In genomic region chr15:99059010-99059981, GRCh38 we compare ENCODE assay signal across 8 cellular contexts. TPM values are rescaled to one million over a fixed set of nuclear protein-coding genes. Genes with fewer than 3 reads are reported as not detected.
DNase-seq lines count a peak whose midpoint lies in the region; ATAC-seq, FAIRE-seq and TF ChIP-seq lines count a peak whose summit lies in the region.

No MANE protein-coding gene starts in this region.

- DNase-seq in A549 (ENCODE audit: low read depth in 1 of 2, low spot score in 1 of 2) (peak; percentile 78 to 84), NCI-H526 (lab: John Stamatoyannopoulos, UW) (peak; percentile 33 to 76), esophagus muscularis mucosa (ENCODE audit: extremely low spot score) (peak; percentile 96), mucosa of gallbladder (ENCODE audit: low spot score) (peak; percentile 71)
- peak; percentile 32 for DNase-seq in activated T-cell treated with anti-CD3 and anti-CD28 coated beads, Interleukin-2, amount 50 U/mL, for 4 hours
- peak; percentile 56 to 66 for DNase-seq in stimulated activated effector memory CD8-positive, alpha-beta T cell treated with anti-CD3 and anti-CD28 coated beads, Interleukin-12 subunit alpha, Interleukin-12 subunit beta, amount 100 ng/mL, for 72 hours (ENCODE audit: low spot score in 2 of 2)

- peak; percentile 30 for TF ChIP-seq POLR2A in A549 (IDR thresholded peaks at IDR 0.05; ENCODE audit: low read length)
- no peak for TF ChIP-seq POLR2A in esophagus muscularis mucosa (IDR thresholded peaks at IDR 0.05; ENCODE audit: low read depth)

- H3K4me1 ChIP-seq in A549: peaks cover 14% of the 10 kb centered on the region; the same call in 2 of the 3 replicates
- peaks cover 9 to 24% (median 21%) of the 10 kb centered on the region in 4 donors for H3K4me1 ChIP-seq in esophagus muscularis mucosa

- H3K36me3 ChIP-seq in esophagus muscularis mucosa: no peaks in the 10 kb centered on the region

- no peaks in the 10 kb centered on the region for H3K9me3 Mint-ChIP-seq in activated T-cell treated with anti-CD3 and anti-CD28 coated beads, Interleukin-2, amount 50 U/mL, for 4 hours
- no peaks in the 10 kb centered on the region for H3K9me3 Mint-ChIP-seq in stimulated activated effector memory CD8-positive, alpha-beta T cell treated with anti-CD3 and anti-CD28 coated beads, Interleukin-12 subunit alpha, Interleukin-12 subunit beta, amount 100 ng/mL, for 72 hours

- H3K27me3 Mint-ChIP-seq in activated T-cell treated with anti-CD3 and anti-CD28 coated beads, Interleukin-2, amount 50 U/mL, for 4 hours (ENCODE audit: low read depth): peaks cover 44% of the 10 kb centered on the region

- H3K27ac ChIP-seq in A549 (peak overlapping the region; percentile 87 to 95), esophagus muscularis mucosa (replicated peaks in 1 of 4) (peak overlapping the region; percentile 93 to 97 (median 96))

- WGBS in A549 (ENCODE audit: missing lambda C conversion rate): 20% methylated on average over 47 of the region's 86 CpGs
- WGBS in esophagus muscularis mucosa: 6% methylated on average over 45 of the region's 86 CpGs

- CTCF ChIA-PET in A549 (lab: Yijun Ruan, JAX): interaction anchor here (0.6 to 16.2 kb wide), 52 partner anchors 9 to 631 kb away, joined by 3 to 227 read pairs (median 4); no protein-coding TSS in a partner anchor

- peak overlapping the region; percentile 96 for H3K4me2 ChIP-seq in A549

- no peak overlapping the region for H3K27ac Mint-ChIP-seq in stimulated activated effector memory CD8-positive, alpha-beta T cell treated with anti-CD3 and anti-CD28 coated beads, Interleukin-12 subunit alpha, Interleukin-12 subunit beta, amount 100 ng/mL, for 72 hours

- no peak for FAIRE-seq in A549 (lab: Jason Lieb, UNC)

- TF ChIP-seq CTCF in A549 (IDR thresholded peaks at IDR 0.05) (peak; percentile 85), esophagus muscularis mucosa (IDR thresholded peaks at IDR 0.05) (peak; percentile 80 to 88 (median 82))

- no peaks in the 10 kb centered on the region for H3K36me3 Mint-ChIP-seq in activated T-cell treated with anti-CD3 and anti-CD28 coated beads, Interleukin-2, amount 50 U/mL, for 4 hours (ENCODE audit: insufficient read depth)
- no peaks in the 10 kb centered on the region for H3K36me3 Mint-ChIP-seq in stimulated activated effector memory CD8-positive, alpha-beta T cell treated with anti-CD3 and anti-CD28 coated beads, Interleukin-12 subunit alpha, Interleukin-12 subunit beta, amount 100 ng/mL, for 72 hours

- intact Hi-C loops in esophagus muscularis mucosa (cut with DNase I): loop anchor here (5.0 to 10.0 kb wide), 5 partner anchors 42 to 412 kb away; partner anchors contain the start of gene IGF1R

- TF ChIP-seq EP300 in A549 (IDR thresholded peaks at IDR 0.05): peak in 1 of 2 experiments; percentile 47; a peak in 1 of 5 replicates
- peak; percentile 3 for TF ChIP-seq EP300 in esophagus muscularis mucosa (IDR thresholded peaks at IDR 0.05)

- no peaks in the 10 kb centered on the region for H3K27me3 ChIP-seq in esophagus muscularis mucosa

- POLR2A ChIA-PET in A549 (lab: Yijun Ruan, JAX): interaction anchor here (0.6 to 1.6 kb wide), 4 partner anchors 72 to 305 kb away, joined by 3 to 7 read pairs (median 4); no protein-coding TSS in a partner anchor

- H3K4me3 Mint-ChIP-seq in activated T-cell treated with anti-CD3 and anti-CD28 coated beads, Interleukin-2, amount 50 U/mL, for 4 hours: peak overlapping the region; percentile 58
- H3K4me3 Mint-ChIP-seq in stimulated activated effector memory CD8-positive, alpha-beta T cell treated with anti-CD3 and anti-CD28 coated beads, Interleukin-12 subunit alpha, Interleukin-12 subunit beta, amount 100 ng/mL, for 72 hours: peak overlapping the region; percentile 55

- peak; percentile 72 to 95 for TF ChIP-seq RAD21 in A549 (conservative IDR thresholded peaks at IDR 0.05 in 1 of 2, IDR thresholded peaks at IDR 0.05 in 1 of 2)

- H3K9me3 ChIP-seq in A549 (no peaks in the 10 kb centered on the region), esophagus muscularis mucosa (no peaks in the 10 kb centered on the region)

- H3K4me1 Mint-ChIP-seq in activated T-cell treated with anti-CD3 and anti-CD28 coated beads, Interleukin-2, amount 50 U/mL, for 4 hours (ENCODE audit: low read depth): peaks cover 6% of the 10 kb centered on the region
- no peaks in the 10 kb centered on the region for H3K4me1 Mint-ChIP-seq in stimulated activated effector memory CD8-positive, alpha-beta T cell treated with anti-CD3 and anti-CD28 coated beads, Interleukin-12 subunit alpha, Interleukin-12 subunit beta, amount 100 ng/mL, for 72 hours

- peak; percentile 80 to 86 for ATAC-seq in A549
- ATAC-seq in GM18502 (IDR thresholded peaks at IDR 0.05; ENCODE audit: poor library complexity, unreplicated experiment): peak; percentile 79
- peak; percentile 78 for ATAC-seq in HG03045 (IDR thresholded peaks at IDR 0.05; ENCODE audit: unreplicated experiment)
- ATAC-seq in activated T-cell treated with anti-CD3 and anti-CD28 coated beads, Interleukin-2, amount 50 U/mL, for 4 hours: peak; percentile 80 to 86
- ATAC-seq in stimulated activated effector memory CD8-positive, alpha-beta T cell treated with anti-CD3 and anti-CD28 coated beads, Interleukin-12 subunit alpha, Interleukin-12 subunit beta, amount 100 ng/mL, for 72 hours: peak; percentile 73

- H3K4me3 ChIP-seq in A549 (peak overlapping the region; percentile 51), esophagus muscularis mucosa (peak overlapping the region; percentile 64 to 70 (median 65))

TF ChIP-seq in A549, 52 proteins besides CTCF, POLR2A, EP300 and RAD21 (continues in another document):
- TF ChIP-seq, protein P1, sequence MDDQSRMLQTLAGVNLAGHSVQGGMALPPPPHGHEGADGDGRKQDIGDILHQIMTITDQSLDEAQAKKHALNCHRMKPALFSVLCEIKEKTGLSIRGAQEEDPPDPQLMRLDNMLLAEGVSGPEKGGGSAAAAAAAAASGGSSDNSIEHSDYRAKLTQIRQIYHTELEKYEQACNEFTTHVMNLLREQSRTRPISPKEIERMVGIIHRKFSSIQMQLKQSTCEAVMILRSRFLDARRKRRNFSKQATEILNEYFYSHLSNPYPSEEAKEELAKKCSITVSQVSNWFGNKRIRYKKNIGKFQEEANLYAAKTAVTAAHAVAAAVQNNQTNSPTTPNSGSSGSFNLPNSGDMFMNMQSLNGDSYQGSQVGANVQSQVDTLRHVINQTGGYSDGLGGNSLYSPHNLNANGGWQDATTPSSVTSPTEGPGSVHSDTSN (IDR thresholded peaks at IDR 0.05): no peak
- TF ChIP-seq JUN (IDR thresholded peaks at IDR 0.05) (peak; percentile 56 to 79; a peak in 4 of 5 replicates), ZNF302 (CRISPR knock-in tag; IDR thresholded peaks at IDR 0.05) (no peak), RARB (CRISPR knock-in tag; IDR thresholded peaks at IDR 0.05) (no peak), SREBF2 (IDR thresholded peaks at IDR 0.05) (no peak), ZFP36 (IDR thresholded peaks at IDR 0.05; ENCODE audit: borderline replicate concordance, partially characterized antibody) (no peak), CHD4 (IDR thresholded peaks at IDR 0.05; ENCODE audit: borderline replicate concordance) (no peak), ZC3H11A (IDR thresholded peaks at IDR 0.05) (no peak), NR3C1 (IDR thresholded peaks at IDR 0.05) (no peak), FOXS1 (CRISPR knock-in tag; IDR thresholded peaks at IDR 0.05) (no peak), HOXB5 (CRISPR knock-in tag; IDR thresholded peaks at IDR 0.05) (no peak), NFE2L2 (conservative IDR thresholded peaks at IDR 0.05; ENCODE audit: low read length) (no peak), BHLHE40 (IDR thresholded peaks at IDR 0.05; ENCODE audit: low read depth, low read length) (no peak), EHF (CRISPR knock-in tag; IDR thresholded peaks at IDR 0.05) (no peak), MAFK (IDR thresholded peaks at IDR 0.05; ENCODE audit: partially characterized antibody) (no peak), RCOR1 (IDR thresholded peaks at IDR 0.05; ENCODE audit: low read depth, low read length) (no peak)
- TF ChIP-seq, protein P2, sequence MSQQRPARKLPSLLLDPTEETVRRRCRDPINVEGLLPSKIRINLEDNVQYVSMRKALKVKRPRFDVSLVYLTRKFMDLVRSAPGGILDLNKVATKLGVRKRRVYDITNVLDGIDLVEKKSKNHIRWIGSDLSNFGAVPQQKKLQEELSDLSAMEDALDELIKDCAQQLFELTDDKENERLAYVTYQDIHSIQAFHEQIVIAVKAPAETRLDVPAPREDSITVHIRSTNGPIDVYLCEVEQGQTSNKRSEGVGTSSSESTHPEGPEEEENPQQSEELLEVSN (IDR thresholded peaks at IDR 0.05; ENCODE audit: borderline replicate concordance, low read depth): peak; percentile 75
- TF ChIP-seq, protein P3, sequence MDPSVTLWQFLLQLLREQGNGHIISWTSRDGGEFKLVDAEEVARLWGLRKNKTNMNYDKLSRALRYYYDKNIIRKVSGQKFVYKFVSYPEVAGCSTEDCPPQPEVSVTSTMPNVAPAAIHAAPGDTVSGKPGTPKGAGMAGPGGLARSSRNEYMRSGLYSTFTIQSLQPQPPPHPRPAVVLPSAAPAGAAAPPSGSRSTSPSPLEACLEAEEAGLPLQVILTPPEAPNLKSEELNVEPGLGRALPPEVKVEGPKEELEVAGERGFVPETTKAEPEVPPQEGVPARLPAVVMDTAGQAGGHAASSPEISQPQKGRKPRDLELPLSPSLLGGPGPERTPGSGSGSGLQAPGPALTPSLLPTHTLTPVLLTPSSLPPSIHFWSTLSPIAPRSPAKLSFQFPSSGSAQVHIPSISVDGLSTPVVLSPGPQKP (IDR thresholded peaks at IDR 0.05; ENCODE audit: low read depth, low read length): no peak

RNA-seq across cellular contexts. Expression of gene SYNM, which starts 45.6 kb away (rescaled TPM):
- polyA plus RNA-seq in A549 (2011; rRNA removed) (22.6 and 23.7 TPM in 2 replicates), A549 (2017; fragmentation: RNase III; extraction: RNeasy Plus Mini Kit Qiagen cat#74134 plus additional on column Dnase treatment) (34.1 to 37.7 TPM (median 34.2 TPM) in 3 replicates)
- polyA plus RNA-seq in A549 (2012; cell fraction: cytosol; rRNA removed): 9.5 and 10.9 TPM in 2 replicates
- 40.1 and 57.2 TPM in 2 replicates for polyA plus RNA-seq in A549 (2012; cell fraction: nucleus; rRNA removed)
- polyA minus RNA-seq in A549 (2011; rRNA and poly(A)+ RNA removed): 21.7 and 24.7 TPM in 2 replicates
- under 1 TPM; 0.42 to 0.60 (median 0.53) TPM for total RNA-seq in activated T-cell treated with anti-CD3 and anti-CD28 coated beads, Interleukin-2, amount 50 U/mL, for 4 hours
- total RNA-seq in esophagus muscularis mucosa (1,000 to 10,000 TPM; 1,866 to 2,563 (median 2,454) TPM), mucosa of gallbladder (167 TPM)

RNA-seq across cellular contexts. Expression of gene PGPEP1L, which starts 51.7 kb away (rescaled TPM):
- polyA plus RNA-seq in A549 (2011; rRNA removed) (not detected in 2 replicates), A549 (2017; fragmentation: RNase III; extraction: RNeasy Plus Mini Kit Qiagen cat#74134 plus additional on column Dnase treatment) (not detected in 3 replicates)
- 0.03 TPM in 1 of 2 replicates, not detected in the other for polyA plus RNA-seq in A549 (2012; cell fraction: cytosol; rRNA removed)
- 0.13 TPM in 1 of 2 replicates, not detected in the other for polyA plus RNA-seq in A549 (2012; cell fraction: nucleus; rRNA removed)
- polyA minus RNA-seq in A549 (2011; rRNA and poly(A)+ RNA removed): 0.24 TPM in 1 of 2 replicates, not detected in the other
- total RNA-seq in activated T-cell treated with anti-CD3 and anti-CD28 coated beads, Interleukin-2, amount 50 U/mL, for 4 hours: not detected
- total RNA-seq in esophagus muscularis mucosa (1 to 10 TPM in 1 of 4 donors, not detected in 3; 1.3 TPM), mucosa of gallbladder (0.29 TPM)

Comparison
In these comparisons a context has a peak if more than half of its experiments do, and no peak if none do; other contexts are left out.
1. Peak in every context shown above with its lines: DNase-seq, ATAC-seq, H3K4me3 ChIP-seq and H3K27ac ChIP-seq.
2. DNase-seq: peak in every context shown above with its lines; median percentile 96 in esophagus muscularis mucosa; 81 in A549; 71 in mucosa of gallbladder; 61 in stimulated activated effector memory CD8-positive, alpha-beta T cell treated with anti-CD3 and anti-CD28 coated beads, Interleukin-12 subunit alpha, Interleukin-12 subunit beta, amount 100 ng/mL, for 72 hours; 54 in NCI-H526; 32 in activated T-cell treated with anti-CD3 and anti-CD28 coated beads, Interleukin-2, amount 50 U/mL, for 4 hours.
3. RNA of gene SYNM, which starts 45.6 kb away (total RNA-seq): 1,866 to 2,563 TPM in esophagus muscularis mucosa and 167 TPM in mucosa of gallbladder (single experiment); 0.42 to 0.60 TPM in activated T-cell treated with anti-CD3 and anti-CD28 coated beads, Interleukin-2, amount 50 U/mL, for 4 hours; every median in the first group is over 100 times any median in the second.